16 cellular contexts compared by ENCODE assay signal in genomic region chr4:115249808-115250207, GRCh38.
DNase-seq lines count a peak whose midpoint lies in the region; ATAC-seq and TF ChIP-seq lines count a peak whose summit lies in the region.
"Had no signal": no experiment of that assay in that cellular context is flagged by ENCODE, and none has a peak within 500 bp of the region (broad histone marks: within the 10 kb centered on the region; RNA-seq: fewer than 3 reads in every experiment).

No MANE protein-coding gene starts in this region.

- DNase-seq in Daoy (ENCODE audit: low read depth) (peak; percentile 5), LHCN-M2 (ENCODE audit: low read depth) (peak; percentile 45), SW480 (ENCODE audit: low spot score) (peak; percentile 88), foreskin keratinocyte (peak; percentile 37 to 70), NCI-H1048 (lab: John Stamatoyannopoulos, UW) (no peak), DMS79 treated with DMSO at 0.1 percent for 48 hours (lab: John Stamatoyannopoulos, UW) (no peak), amniotic stem cell (lab: John Stamatoyannopoulos, UW) (no peak)
- DNase-seq: CD8-positive, alpha-beta memory T cell; DMS79; H9; MM.1S; NCI-H1092 treated with DMSO at 0.1 percent for 48 hours; NCI-H2081 treated with DMSO at 0.1 percent for 48 hours; SJCRH30 had no signal

- no peak for TF ChIP-seq CTCF in foreskin keratinocyte (conservative IDR thresholded peaks at IDR 0.05)

- H3K4me1 ChIP-seq in foreskin keratinocyte, result no peaks in the 10 kb centered on the region
- H3K4me1 ChIP-seq: BLaER1 treated with 17β-estradiol and CSF1 and Interleukin-3, amounts not matched to agents 10 nM and 100 nM; SJCRH30 had no signal

- H3K27ac ChIP-seq in foreskin keratinocyte, result no peak overlapping the region
- H3K27ac ChIP-seq: BLaER1 treated with 17β-estradiol and CSF1 and Interleukin-3, amounts not matched to agents 10 nM and 100 nM; KMS-11; SJCRH30 had no signal

- no peaks in the 10 kb centered on the region for H3K27me3 ChIP-seq in foreskin keratinocyte
- H3K27me3 ChIP-seq: BLaER1 treated with 17β-estradiol and CSF1 and Interleukin-3, amounts not matched to agents 10 nM and 100 nM; SJCRH30 had no signal

- ATAC-seq in foreskin keratinocyte, result peak; percentile 76

Comparison
In these comparisons a context has a peak if more than half of its experiments do, and no peak if none do; other contexts are left out.
1. DNase-seq: peak in Daoy (single experiment), LHCN-M2 (single experiment), SW480 (single experiment) and foreskin keratinocyte (2 of 2); none in NCI-H1048 (single experiment), DMS79 treated with DMSO at 0.1 percent for 48 hours (single experiment) and amniotic stem cell (single experiment).